ENCODE assay signal across 1 cellular context in the genomic region with DNA sequence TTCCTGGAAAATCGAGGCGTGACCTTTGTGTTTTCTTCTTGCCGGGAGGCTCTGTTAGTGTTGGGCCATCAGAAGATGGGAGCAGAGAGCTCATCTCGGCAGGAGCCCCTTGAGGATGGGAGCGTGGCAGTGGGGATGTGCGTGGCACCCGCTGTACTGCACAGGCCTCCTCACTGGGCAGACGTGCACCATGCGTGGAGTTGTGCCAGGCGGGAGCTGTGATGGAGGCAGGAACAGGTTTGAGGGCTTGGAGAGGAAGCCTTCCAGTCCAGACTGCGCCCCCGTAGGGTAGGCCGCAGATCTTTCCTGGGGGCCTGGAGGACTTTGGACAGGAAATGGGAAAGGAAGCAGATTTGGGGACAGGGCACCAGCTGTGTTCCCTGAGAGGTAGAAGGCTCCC.
TF ChIP-seq lines count a peak whose summit lies in the region.

No MANE protein-coding gene starts in this region.

TF ChIP-seq in GM23338, 12 proteins besides CTCF, POLR2A, EP300 and RAD21 (continued from another document):
- TF ChIP-seq, protein P1, sequence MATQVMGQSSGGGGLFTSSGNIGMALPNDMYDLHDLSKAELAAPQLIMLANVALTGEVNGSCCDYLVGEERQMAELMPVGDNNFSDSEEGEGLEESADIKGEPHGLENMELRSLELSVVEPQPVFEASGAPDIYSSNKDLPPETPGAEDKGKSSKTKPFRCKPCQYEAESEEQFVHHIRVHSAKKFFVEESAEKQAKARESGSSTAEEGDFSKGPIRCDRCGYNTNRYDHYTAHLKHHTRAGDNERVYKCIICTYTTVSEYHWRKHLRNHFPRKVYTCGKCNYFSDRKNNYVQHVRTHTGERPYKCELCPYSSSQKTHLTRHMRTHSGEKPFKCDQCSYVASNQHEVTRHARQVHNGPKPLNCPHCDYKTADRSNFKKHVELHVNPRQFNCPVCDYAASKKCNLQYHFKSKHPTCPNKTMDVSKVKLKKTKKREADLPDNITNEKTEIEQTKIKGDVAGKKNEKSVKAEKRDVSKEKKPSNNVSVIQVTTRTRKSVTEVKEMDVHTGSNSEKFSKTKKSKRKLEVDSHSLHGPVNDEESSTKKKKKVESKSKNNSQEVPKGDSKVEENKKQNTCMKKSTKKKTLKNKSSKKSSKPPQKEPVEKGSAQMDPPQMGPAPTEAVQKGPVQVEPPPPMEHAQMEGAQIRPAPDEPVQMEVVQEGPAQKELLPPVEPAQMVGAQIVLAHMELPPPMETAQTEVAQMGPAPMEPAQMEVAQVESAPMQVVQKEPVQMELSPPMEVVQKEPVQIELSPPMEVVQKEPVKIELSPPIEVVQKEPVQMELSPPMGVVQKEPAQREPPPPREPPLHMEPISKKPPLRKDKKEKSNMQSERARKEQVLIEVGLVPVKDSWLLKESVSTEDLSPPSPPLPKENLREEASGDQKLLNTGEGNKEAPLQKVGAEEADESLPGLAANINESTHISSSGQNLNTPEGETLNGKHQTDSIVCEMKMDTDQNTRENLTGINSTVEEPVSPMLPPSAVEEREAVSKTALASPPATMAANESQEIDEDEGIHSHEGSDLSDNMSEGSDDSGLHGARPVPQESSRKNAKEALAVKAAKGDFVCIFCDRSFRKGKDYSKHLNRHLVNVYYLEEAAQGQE (IDR thresholded peaks at IDR 0.05; ENCODE audit: unreplicated experiment): no peak
- TF ChIP-seq ZNF114 (CRISPR knock-in tag; IDR thresholded peaks at IDR 0.05) (no peak), CREB1 (CRISPR knock-in tag; IDR thresholded peaks at IDR 0.05; ENCODE audit: low read depth) (no peak), STAT1 (IDR thresholded peaks at IDR 0.05; ENCODE audit: unreplicated experiment) (no peak), ETS1 (IDR thresholded peaks at IDR 0.05) (no peak), EZH2 (IDR thresholded peaks at IDR 0.05; ENCODE audit: low read depth, unreplicated experiment) (no peak)
